Comparison of ENCODE assay signal across 9 cellular contexts in the genomic region with DNA sequence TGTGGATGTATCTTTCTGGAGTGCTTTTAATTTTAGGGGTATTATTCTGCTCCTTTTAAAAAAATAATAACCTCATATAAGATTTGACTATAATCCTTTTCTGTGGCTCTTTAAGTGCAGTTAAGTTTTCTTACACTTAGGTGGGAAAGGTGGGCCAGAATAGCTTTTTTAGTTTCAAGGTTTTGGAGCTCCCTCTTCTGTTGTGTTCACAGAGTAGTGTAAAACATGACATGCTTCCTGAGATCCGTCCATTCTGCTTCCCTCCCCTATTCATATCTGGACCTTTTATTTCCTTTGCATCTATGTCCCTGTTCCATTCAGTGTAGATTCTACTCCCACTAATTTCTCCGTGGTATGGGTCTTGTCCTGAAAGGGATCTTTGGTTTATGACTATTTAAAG.
A peak's percentile ranks its signal among the peaks of the same experiment; 100 is the strongest.
DNase-seq lines count a peak whose midpoint lies in the region; TF ChIP-seq lines count a peak whose summit lies in the region.
"Had no signal": no experiment of that assay in that cellular context is flagged by ENCODE, and none has a peak within 500 bp of the region (broad histone marks: within the 10 kb centered on the region; RNA-seq: fewer than 3 reads in every experiment).

No MANE protein-coding gene starts in this region.

- in situ Hi-C loops in GM13976 (cut with MboI; ENCODE audit: low sequenced_read_pairs, unreplicated experiment) = no loop called here

- TF ChIP-seq CTCF in AG09319 (IDR thresholded peaks at IDR 0.05; ENCODE audit: low read depth, low read length) (peak; percentile 39), GM13976 (IDR thresholded peaks at IDR 0.05; ENCODE audit: borderline replicate concordance, control extremely low read depth, extremely low read depth, insufficient read depth, missing control alignments) (peak; percentile 12), fibroblast of mammary gland (conservative IDR thresholded peaks at IDR 0.05; ENCODE audit: control insufficient read depth, insufficient read depth, low read depth, low read length) (peak; percentile 44)

- DNase-seq in AG09319 (ENCODE audit: extremely low read depth, low read depth) (peak; percentile 8), GM13976 (ENCODE audit: low spot score) (no peak), RKO (ENCODE audit: low spot score) (peak; percentile 23), fibroblast of mammary gland (ENCODE audit: low read depth) (peak; percentile 60), nucleus accumbens (lab: John Stamatoyannopoulos, UW) (no peak), NCI-H1930 (lab: John Stamatoyannopoulos, UW) (no peak), anterior cingulate cortex (lab: John Stamatoyannopoulos, UW) (no peak), RPMI8226 (no peak)
- DNase-seq: islet precursor cell had no signal

- H3K4me3 ChIP-seq in fibroblast of mammary gland (ENCODE audit: control insufficient read depth, low read depth, low read length) = no peak overlapping the region

Comparison
In these comparisons a context has a peak if more than half of its experiments do, and no peak if none do; other contexts are left out.
1. DNase-seq: peak in AG09319 (single experiment), RKO (single experiment) and fibroblast of mammary gland (single experiment); none in GM13976 (single experiment), nucleus accumbens (0 of 56), NCI-H1930 (0 of 2), anterior cingulate cortex (0 of 58) and RPMI8226 (single experiment).
2. Peak in every context shown above with its lines, with median percentiles within 50 percentile points of each other: CTCF ChIP-seq.